Comparison of ENCODE assay signal across 15 cellular contexts in genomic region chr10:48779546-48780152, GRCh38.
DNase-seq lines count a peak whose midpoint lies in the region; ATAC-seq and TF ChIP-seq lines count a peak whose summit lies in the region.
"Had no signal": no experiment of that assay in that cellular context is flagged by ENCODE, and none has a peak within 500 bp of the region (broad histone marks: within the 10 kb centered on the region; RNA-seq: fewer than 3 reads in every experiment).

No MANE protein-coding gene starts in this region.

- no peaks in the 10 kb centered on the region for H3K4me1 ChIP-seq in endodermal cell (ENCODE audit: control insufficient read depth, insufficient read depth, low read length)
- H3K4me1 ChIP-seq: BLaER1, Caco-2 had no signal

- DNase-seq in activated CD8-positive, alpha-beta T cell treated with anti-CD3 and anti-CD28 coated beads, Interleukin-2, amount 10 ng/mL, durations not matched to agents 7 days and 5 days = peak; percentile 7
- DNase-seq in activated CD8-positive, alpha-beta T cell treated with anti-CD3 and anti-CD28 coated beads for 36 hours = no peak
- DNase-seq in endodermal cell (peak; percentile 17), HFFc6 (no peak), NOMO-1 treated with DMSO at 0.1 percent for 48 hours (lab: John Stamatoyannopoulos, UW; ENCODE audit: unreplicated experiment) (no peak)
- DNase-seq: Caco-2; CD8-positive, alpha-beta memory T cell; GF-D8; HCEC 1CT had no signal

- intact Hi-C loops in activated CD8-positive, alpha-beta T cell treated with anti-CD3 and anti-CD28 coated beads for 36 hours (cut with micrococcal nuclease) = no loop called here

- ATAC-seq in activated CD8-positive, alpha-beta T cell treated with anti-CD3 and anti-CD28 coated beads, Interleukin-2, amount 10 ng/mL, durations not matched to agents 7 days and 5 days = no peak
- no peak for ATAC-seq in activated CD8-positive, alpha-beta T cell treated with anti-CD3 and anti-CD28 coated beads for 36 hours
- ATAC-seq in stimulated activated memory B cell treated with anti-CD40 and anti-IgM and Interleukin-4, amounts not matched to agents 10 μg/mL and 1 μg/mL and 100 μg/mL, for 72 hours = no peak
- no peak for ATAC-seq in HG03025 (IDR thresholded peaks at IDR 0.05; ENCODE audit: low FRiP score, unreplicated experiment)

- peaks cover 3% of the 10 kb centered on the region for H3K27me3 ChIP-seq in endodermal cell (ENCODE audit: control insufficient read depth, insufficient read depth, low read length, poor library complexity, severe bottlenecking)
- H3K27me3 ChIP-seq: BLaER1 had no signal

- no peaks in the 10 kb centered on the region for H3K4me1 Mint-ChIP-seq in activated CD8-positive, alpha-beta T cell treated with anti-CD3 and anti-CD28 coated beads, Interleukin-2, amount 10 ng/mL, durations not matched to agents 7 days and 5 days (ENCODE audit: low read depth)
- H3K4me1 Mint-ChIP-seq in activated CD8-positive, alpha-beta T cell treated with anti-CD3 and anti-CD28 coated beads for 36 hours (ENCODE audit: low read depth) = no peaks in the 10 kb centered on the region
- no peaks in the 10 kb centered on the region for H3K4me1 Mint-ChIP-seq in IgD-negative memory B cell
- peaks cover 9% of the 10 kb centered on the region for H3K4me1 Mint-ChIP-seq in endodermal cell
- peaks cover 16% of the 10 kb centered on the region for H3K4me1 Mint-ChIP-seq in stimulated activated memory B cell treated with anti-CD40 and anti-IgM and Interleukin-4, amounts not matched to agents 10 μg/mL and 1 μg/mL and 100 μg/mL, for 72 hours
- no peaks in the 10 kb centered on the region for H3K4me1 Mint-ChIP-seq in HFFc6 (ENCODE audit: low read depth)
- H3K4me1 Mint-ChIP-seq: CD8-positive, alpha-beta memory T cell had no signal

- no peak overlapping the region for H3K27ac Mint-ChIP-seq in activated CD8-positive, alpha-beta T cell treated with anti-CD3 and anti-CD28 coated beads, Interleukin-2, amount 10 ng/mL, durations not matched to agents 7 days and 5 days
- no peak overlapping the region for H3K27ac Mint-ChIP-seq in activated CD8-positive, alpha-beta T cell treated with anti-CD3 and anti-CD28 coated beads for 36 hours
- H3K27ac Mint-ChIP-seq in IgD-negative memory B cell = peak overlapping the region in 2 of 3 donors; percentile 43 to 50
- no peak overlapping the region for H3K27ac Mint-ChIP-seq in endodermal cell
- H3K27ac Mint-ChIP-seq in stimulated activated memory B cell treated with anti-CD40 and anti-IgM and Interleukin-4, amounts not matched to agents 10 μg/mL and 1 μg/mL and 100 μg/mL, for 72 hours = peak overlapping the region; percentile 26
- H3K27ac Mint-ChIP-seq in HFFc6 = no peak overlapping the region
- H3K27ac Mint-ChIP-seq: CD8-positive, alpha-beta memory T cell had no signal

- no peaks in the 10 kb centered on the region for H3K36me3 ChIP-seq in endodermal cell (ENCODE audit: control insufficient read depth, insufficient read depth, low read length)

- no peak overlapping the region for H3K4me3 ChIP-seq in endodermal cell (ENCODE audit: low read length)
- H3K4me3 ChIP-seq: BLaER1 had no signal

- H3K9me3 Mint-ChIP-seq in activated CD8-positive, alpha-beta T cell treated with anti-CD3 and anti-CD28 coated beads, Interleukin-2, amount 10 ng/mL, durations not matched to agents 7 days and 5 days (ENCODE audit: insufficient read depth) = no peaks in the 10 kb centered on the region
- H3K9me3 Mint-ChIP-seq in activated CD8-positive, alpha-beta T cell treated with anti-CD3 and anti-CD28 coated beads for 36 hours = no peaks in the 10 kb centered on the region
- H3K9me3 Mint-ChIP-seq in IgD-negative memory B cell (no peaks in the 10 kb centered on the region), endodermal cell (no peaks in the 10 kb centered on the region), HFFc6 (no peaks in the 10 kb centered on the region)
- H3K9me3 Mint-ChIP-seq in stimulated activated memory B cell treated with anti-CD40 and anti-IgM and Interleukin-4, amounts not matched to agents 10 μg/mL and 1 μg/mL and 100 μg/mL, for 72 hours = no peaks in the 10 kb centered on the region
- H3K9me3 Mint-ChIP-seq: CD8-positive, alpha-beta memory T cell had no signal

- peaks cover 9% of the 10 kb centered on the region for H3K27me3 Mint-ChIP-seq in activated CD8-positive, alpha-beta T cell treated with anti-CD3 and anti-CD28 coated beads, Interleukin-2, amount 10 ng/mL, durations not matched to agents 7 days and 5 days (ENCODE audit: low read depth)
- no peaks in the 10 kb centered on the region for H3K27me3 Mint-ChIP-seq in activated CD8-positive, alpha-beta T cell treated with anti-CD3 and anti-CD28 coated beads for 36 hours
- H3K27me3 Mint-ChIP-seq in IgD-negative memory B cell (no peaks in the 10 kb centered on the region), endodermal cell (ENCODE audit: insufficient read depth) (peaks cover 9% of the 10 kb centered on the region), HFFc6 (ENCODE audit: insufficient read depth) (peaks cover 26% of the 10 kb centered on the region)
- no peaks in the 10 kb centered on the region for H3K27me3 Mint-ChIP-seq in stimulated activated memory B cell treated with anti-CD40 and anti-IgM and Interleukin-4, amounts not matched to agents 10 μg/mL and 1 μg/mL and 100 μg/mL, for 72 hours

- CTCF ChIA-PET in activated CD8-positive, alpha-beta T cell treated with anti-CD3 and anti-CD28 coated beads, Interleukin-2, amount 10 ng/mL, durations not matched to agents 7 days and 5 days (lab: Charles Lee) = no interaction called here
- CTCF ChIA-PET in activated CD8-positive, alpha-beta T cell treated with anti-CD3 and anti-CD28 coated beads for 36 hours (lab: Charles Lee) = no interaction called here

- H3K9me3 ChIP-seq in endodermal cell (ENCODE audit: control insufficient read depth, low read length) = no peaks in the 10 kb centered on the region
- H3K9me3 ChIP-seq: BLaER1, Caco-2 had no signal

- WGBS in endodermal cell (ENCODE audit: insufficient coverage in 1 of 2, insufficient read length in 1 of 2), 2 experiments = 91 to 100% methylated on average over 3 to 6 of the region's 6 CpGs

- H3K9ac ChIP-seq in endodermal cell (ENCODE audit: extremely low read depth, low read length, poor library complexity, severe bottlenecking) = no peak overlapping the region
- H3K9ac ChIP-seq: BLaER1 had no signal

- no peak for TF ChIP-seq CTCF in activated CD8-positive, alpha-beta T cell treated with anti-CD3 and anti-CD28 coated beads for 36 hours (IDR thresholded peaks at IDR 0.05)
- TF ChIP-seq CTCF in endodermal cell (conservative IDR thresholded peaks at IDR 0.05) (no peak), HFFc6 (IDR thresholded peaks at IDR 0.05) (no peak)

- POLR2A ChIA-PET in activated CD8-positive, alpha-beta T cell treated with anti-CD3 and anti-CD28 coated beads, Interleukin-2, amount 10 ng/mL, durations not matched to agents 7 days and 5 days (lab: Charles Lee) = no interaction called here
- POLR2A ChIA-PET in activated CD8-positive, alpha-beta T cell treated with anti-CD3 and anti-CD28 coated beads for 36 hours (lab: Charles Lee) = no interaction called here

- no peaks in the 10 kb centered on the region for H3K36me3 Mint-ChIP-seq in activated CD8-positive, alpha-beta T cell treated with anti-CD3 and anti-CD28 coated beads, Interleukin-2, amount 10 ng/mL, durations not matched to agents 7 days and 5 days (ENCODE audit: low read depth)
- no peaks in the 10 kb centered on the region for H3K36me3 Mint-ChIP-seq in activated CD8-positive, alpha-beta T cell treated with anti-CD3 and anti-CD28 coated beads for 36 hours (ENCODE audit: low read depth)
- peaks cover 6% of the 10 kb centered on the region for H3K36me3 Mint-ChIP-seq in IgD-negative memory B cell
- no peaks in the 10 kb centered on the region for H3K36me3 Mint-ChIP-seq in endodermal cell (ENCODE audit: low read depth)
- H3K36me3 Mint-ChIP-seq in stimulated activated memory B cell treated with anti-CD40 and anti-IgM and Interleukin-4, amounts not matched to agents 10 μg/mL and 1 μg/mL and 100 μg/mL, for 72 hours = peaks cover 62% of the 10 kb centered on the region
- H3K36me3 Mint-ChIP-seq in HFFc6 (ENCODE audit: low read depth) = no peaks in the 10 kb centered on the region
- H3K36me3 Mint-ChIP-seq: CD8-positive, alpha-beta memory T cell had no signal

- H3K27ac ChIP-seq in endodermal cell (ENCODE audit: low read depth, low read length) = no peak overlapping the region
- H3K27ac ChIP-seq: 22Rv1, BLaER1, HL-60 had no signal

- H3K4me3 Mint-ChIP-seq in activated CD8-positive, alpha-beta T cell treated with anti-CD3 and anti-CD28 coated beads, Interleukin-2, amount 10 ng/mL, durations not matched to agents 7 days and 5 days = no peak overlapping the region
- H3K4me3 Mint-ChIP-seq in activated CD8-positive, alpha-beta T cell treated with anti-CD3 and anti-CD28 coated beads for 36 hours = no peak overlapping the region
- no peak overlapping the region for H3K4me3 Mint-ChIP-seq in IgD-negative memory B cell
- no peak overlapping the region for H3K4me3 Mint-ChIP-seq in endodermal cell
- H3K4me3 Mint-ChIP-seq in stimulated activated memory B cell treated with anti-CD40 and anti-IgM and Interleukin-4, amounts not matched to agents 10 μg/mL and 1 μg/mL and 100 μg/mL, for 72 hours = no peak overlapping the region
- no peak overlapping the region for H3K4me3 Mint-ChIP-seq in HFFc6
- H3K4me3 Mint-ChIP-seq: CD8-positive, alpha-beta memory T cell had no signal

Comparison
In these comparisons a context has a peak if more than half of its experiments do, and no peak if none do; other contexts are left out.
1. DNase-seq: peak in activated CD8-positive, alpha-beta T cell treated with anti-CD3 and anti-CD28 coated beads, Interleukin-2, amount 10 ng/mL, durations not matched to agents 7 days and 5 days (single experiment) and endodermal cell (single experiment); none in activated CD8-positive, alpha-beta T cell treated with anti-CD3 and anti-CD28 coated beads for 36 hours (single experiment), HFFc6 (single experiment) and NOMO-1 treated with DMSO at 0.1 percent for 48 hours (single experiment).
2. H3K27ac Mint-ChIP-seq: peak in IgD-negative memory B cell (2 of 3) and stimulated activated memory B cell treated with anti-CD40 and anti-IgM and Interleukin-4, amounts not matched to agents 10 μg/mL and 1 μg/mL and 100 μg/mL, for 72 hours (single experiment); none in activated CD8-positive, alpha-beta T cell treated with anti-CD3 and anti-CD28 coated beads, Interleukin-2, amount 10 ng/mL, durations not matched to agents 7 days and 5 days (single experiment), activated CD8-positive, alpha-beta T cell treated with anti-CD3 and anti-CD28 coated beads for 36 hours (single experiment), endodermal cell (single experiment) and HFFc6 (single experiment).